8 cellular contexts compared by ENCODE assay signal in genomic region chr19:14114854-14115253, GRCh38. TPM values are rescaled to one million over a fixed set of nuclear protein-coding genes. Genes with fewer than 3 reads are reported as not detected.
DNase-seq lines count a peak whose midpoint lies in the region; ATAC-seq and TF ChIP-seq lines count a peak whose summit lies in the region.

No MANE protein-coding gene starts in this region.

- no peak for TF ChIP-seq EP300 in ovary (IDR thresholded peaks at IDR 0.05)

- H3K27me3 ChIP-seq in BE2C (no peaks in the 10 kb centered on the region), ovary (no peaks in the 10 kb centered on the region)

- no peaks in the 10 kb centered on the region for H3K9me3 ChIP-seq in BE2C
- no peaks in the 10 kb centered on the region for H3K9me3 ChIP-seq in ovary

- H3K4me1 ChIP-seq in BE2C (peaks cover 9% of the 10 kb centered on the region), ovary (ENCODE audit: insufficient read depth) (peaks cover 38% of the 10 kb centered on the region)

- DNase-seq in BE2C = peak; percentile 61
- peak; percentile 59 for DNase-seq in HuH-7 (ENCODE audit: low spot score)
- DNase-seq in activated CD4-positive, alpha-beta T cell treated with anti-CD3 and anti-CD28 coated beads, Interleukin-2, amount 10 ng/mL, durations not matched to agents 7 days and 5 days = peak; percentile 57
- DNase-seq in epithelial cell of proximal tubule (ENCODE audit: low read depth) = no peak
- DNase-seq in ovary = peak in 1 of 5 donors; percentile 48
- DNase-seq in midbrain (lab: John Stamatoyannopoulos, UW) = no peak

- CTCF ChIA-PET in activated CD4-positive, alpha-beta T cell treated with anti-CD3 and anti-CD28 coated beads, Interleukin-2, amount 10 ng/mL, durations not matched to agents 7 days and 5 days (lab: Charles Lee) = interaction anchor here (0.6 to 3.3 kb wide), 16 partner anchors 12 to 277 kb away, joined by 3 to 17 read pairs (median 5); partner anchors contain the start of genes ASF1B and MISP3

- H3K27ac ChIP-seq in ovary = peak overlapping the region; percentile 85 to 96

- H3K36me3 ChIP-seq in BE2C (no peaks in the 10 kb centered on the region), ovary (no peaks in the 10 kb centered on the region)

- WGBS in ovary, 3 donors = 55 to 60% (median 57%) methylated on average over 9 of the region's 9 CpGs

- POLR2A ChIA-PET in activated CD4-positive, alpha-beta T cell treated with anti-CD3 and anti-CD28 coated beads, Interleukin-2, amount 10 ng/mL, durations not matched to agents 7 days and 5 days (lab: Charles Lee) = no interaction called here

- no peak overlapping the region for H3K27ac Mint-ChIP-seq in activated CD4-positive, alpha-beta T cell treated with anti-CD3 and anti-CD28 coated beads, Interleukin-2, amount 10 ng/mL, durations not matched to agents 7 days and 5 days

- no peak for TF ChIP-seq POLR2A in ovary (IDR thresholded peaks at IDR 0.05)

- H3K4me1 Mint-ChIP-seq in activated CD4-positive, alpha-beta T cell treated with anti-CD3 and anti-CD28 coated beads, Interleukin-2, amount 10 ng/mL, durations not matched to agents 7 days and 5 days = peaks cover 58% of the 10 kb centered on the region

- no peaks in the 10 kb centered on the region for H3K27me3 Mint-ChIP-seq in activated CD4-positive, alpha-beta T cell treated with anti-CD3 and anti-CD28 coated beads, Interleukin-2, amount 10 ng/mL, durations not matched to agents 7 days and 5 days

- no peaks in the 10 kb centered on the region for H3K9me3 Mint-ChIP-seq in activated CD4-positive, alpha-beta T cell treated with anti-CD3 and anti-CD28 coated beads, Interleukin-2, amount 10 ng/mL, durations not matched to agents 7 days and 5 days

- H3K4me3 Mint-ChIP-seq in activated CD4-positive, alpha-beta T cell treated with anti-CD3 and anti-CD28 coated beads, Interleukin-2, amount 10 ng/mL, durations not matched to agents 7 days and 5 days = no peak overlapping the region

- H3K4me3 ChIP-seq in BE2C (ENCODE audit: low read depth, low read length) (no peak overlapping the region), epithelial cell of proximal tubule (ENCODE audit: low read depth, low read length) (no peak overlapping the region), ovary (no peak overlapping the region)

- no peaks in the 10 kb centered on the region for H3K36me3 Mint-ChIP-seq in activated CD4-positive, alpha-beta T cell treated with anti-CD3 and anti-CD28 coated beads, Interleukin-2, amount 10 ng/mL, durations not matched to agents 7 days and 5 days (ENCODE audit: low read depth)

- no peak for ATAC-seq in GM19035 (IDR thresholded peaks at IDR 0.05; ENCODE audit: unreplicated experiment)
- no peak for ATAC-seq in GM21717 (IDR thresholded peaks at IDR 0.05; ENCODE audit: unreplicated experiment)

- intact Hi-C loops in ovary (cut with DNase I) = loop anchor here in 1 of 4 donors (5.0 kb wide), 1 partner anchor 33 kb away; no protein-coding TSS in a partner anchor

- peak; percentile 56 for TF ChIP-seq CTCF in BE2C (IDR thresholded peaks at IDR 0.05; ENCODE audit: low read depth, low read length)
- TF ChIP-seq CTCF in epithelial cell of proximal tubule (conservative IDR thresholded peaks at IDR 0.05; ENCODE audit: low read depth, low read length) = peak; percentile 60
- peak in 1 of 3 donors; percentile 13 for TF ChIP-seq CTCF in ovary (IDR thresholded peaks at IDR 0.05)

RNA-seq across cellular contexts. Expression of gene PRKACA, which starts 2.7 kb away (rescaled TPM):
- 27.4 TPM for polyA plus RNA-seq in BE2C (2012; ENCODE audit: insufficient read depth, insufficient read length, low read depth)
- 10 to 100 TPM; 50.6 to 56.8 TPM for total RNA-seq in activated CD4-positive, alpha-beta T cell treated with anti-CD3 and anti-CD28 coated beads, Interleukin-2, amount 10 ng/mL, durations not matched to agents 7 days and 5 days
- total RNA-seq in epithelial cell of proximal tubule (40.8 and 41.0 TPM in 2 replicates), ovary (100 to 1,000 TPM in 5 of 7 donors, 10 to 100 TPM in 2; 33.3 to 280 (median 201) TPM)
- polyA plus RNA-seq in ovary = 100 to 1,000 TPM; 104 to 207 TPM

RNA-seq across cellular contexts. Expression of gene ASF1B, which starts 21.5 kb away (rescaled TPM):
- polyA plus RNA-seq in BE2C (2012; ENCODE audit: insufficient read depth, insufficient read length, low read depth) = 3.3 TPM
- 100 to 1,000 TPM; 119 to 131 TPM for total RNA-seq in activated CD4-positive, alpha-beta T cell treated with anti-CD3 and anti-CD28 coated beads, Interleukin-2, amount 10 ng/mL, durations not matched to agents 7 days and 5 days
- total RNA-seq in epithelial cell of proximal tubule = 74.0 and 98.7 TPM in 2 replicates
- 1 to 10 TPM in 4 of 7 donors, under 1 TPM in 3; 0.12 to 4.9 (median 1.0) TPM for total RNA-seq in ovary
- 1 to 10 TPM in 1 of 2 donors, under 1 TPM in 1; 0.99 to 1.6 TPM for polyA plus RNA-seq in ovary

RNA-seq across cellular contexts. Expression of gene SAMD1, which starts 24.3 kb away (rescaled TPM):
- 76.0 TPM for polyA plus RNA-seq in BE2C (2012; ENCODE audit: insufficient read depth, insufficient read length, low read depth)
- total RNA-seq in activated CD4-positive, alpha-beta T cell treated with anti-CD3 and anti-CD28 coated beads, Interleukin-2, amount 10 ng/mL, durations not matched to agents 7 days and 5 days = 10 to 100 TPM; 80.7 to 84.5 TPM
- total RNA-seq in epithelial cell of proximal tubule (30.7 and 53.6 TPM in 2 replicates), ovary (10 to 100 TPM; 13.6 to 68.3 (median 41.0) TPM)
- 10 to 100 TPM; 10.5 to 23.6 TPM for polyA plus RNA-seq in ovary

RNA-seq across cellular contexts. Expression of gene C19orf67, which starts 29.3 kb away (rescaled TPM):
- not detected for polyA plus RNA-seq in BE2C (2012; ENCODE audit: insufficient read depth, insufficient read length, low read depth)
- not detected for total RNA-seq in activated CD4-positive, alpha-beta T cell treated with anti-CD3 and anti-CD28 coated beads, Interleukin-2, amount 10 ng/mL, durations not matched to agents 7 days and 5 days
- 0.63 TPM in 1 of 2 replicates, not detected in the other for total RNA-seq in epithelial cell of proximal tubule
- total RNA-seq in ovary = not detected
- under 1 TPM in 1 of 2 donors, not detected in 1; 0.08 TPM for polyA plus RNA-seq in ovary

RNA-seq across cellular contexts. Expression of gene MISP3, which starts 42.3 kb away (rescaled TPM):
- polyA plus RNA-seq in BE2C (2012; ENCODE audit: insufficient read depth, insufficient read length, low read depth) = 10.5 TPM
- under 1 TPM; 0.67 to 0.69 TPM for total RNA-seq in activated CD4-positive, alpha-beta T cell treated with anti-CD3 and anti-CD28 coated beads, Interleukin-2, amount 10 ng/mL, durations not matched to agents 7 days and 5 days
- total RNA-seq in epithelial cell of proximal tubule (0.80 and 6.0 TPM in 2 replicates), ovary (10 to 100 TPM in 1 of 7 donors, 1 to 10 TPM in 1, under 1 TPM in 5; 0.28 to 13.9 (median 0.53) TPM)
- 1 to 10 TPM in 1 of 2 donors, under 1 TPM in 1; 0.80 to 1.3 TPM for polyA plus RNA-seq in ovary

Comparison
In these comparisons a context has a peak if more than half of its experiments do, and no peak if none do; other contexts are left out.
1. DNase-seq: peak in BE2C (single experiment), HuH-7 (single experiment) and activated CD4-positive, alpha-beta T cell treated with anti-CD3 and anti-CD28 coated beads, Interleukin-2, amount 10 ng/mL, durations not matched to agents 7 days and 5 days (single experiment); none in epithelial cell of proximal tubule (single experiment) and midbrain (single experiment).
2. RNA of gene ASF1B, which starts 21.5 kb away (total RNA-seq): 119 to 131 TPM in activated CD4-positive, alpha-beta T cell treated with anti-CD3 and anti-CD28 coated beads, Interleukin-2, amount 10 ng/mL, durations not matched to agents 7 days and 5 days and 74.0 to 98.7 TPM in epithelial cell of proximal tubule; 0.12 to 4.9 TPM in ovary; every median in the first group is over 10 times any median in the second.